1 cellular context compared by ENCODE assay signal in genomic region chr3:138797508-138798038, GRCh38.
TF ChIP-seq lines count a peak whose summit lies in the region.

No MANE protein-coding gene starts in this region.

TF ChIP-seq in IMR-90, 13 proteins besides CTCF, POLR2A, EP300 and RAD21:
- TF ChIP-seq FOS (IDR thresholded peaks at IDR 0.05; ENCODE audit: low read depth, low read length) (no peak), CEBPB (IDR thresholded peaks at IDR 0.05; ENCODE audit: low read depth, low read length) (no peak), MAFK (IDR thresholded peaks at IDR 0.05; ENCODE audit: low read depth, low read length) (no peak), RCOR1 (IDR thresholded peaks at IDR 0.05; ENCODE audit: insufficient replicate concordance, low read length) (no peak), NFE2L2 (IDR thresholded peaks at IDR 0.05; ENCODE audit: low read depth, low read length) (no peak), MXI1 (IDR thresholded peaks at IDR 0.05; ENCODE audit: borderline replicate concordance, low read depth, low read length) (no peak), BHLHE40 (IDR thresholded peaks at IDR 0.05; ENCODE audit: low read depth, low read length) (no peak), MAZ (IDR thresholded peaks at IDR 0.05; ENCODE audit: borderline replicate concordance, low read depth, low read length) (no peak), CHD1 (IDR thresholded peaks at IDR 0.05; ENCODE audit: low read depth, low read length) (no peak), RFX5 (IDR thresholded peaks at IDR 0.05; ENCODE audit: low read depth, low read length) (no peak), ELK1 (IDR thresholded peaks at IDR 0.05; ENCODE audit: borderline replicate concordance, low read depth, low read length) (no peak), SMC3 (IDR thresholded peaks at IDR 0.05; ENCODE audit: low read depth, low read length) (no peak)
- TF ChIP-seq, protein P1, sequence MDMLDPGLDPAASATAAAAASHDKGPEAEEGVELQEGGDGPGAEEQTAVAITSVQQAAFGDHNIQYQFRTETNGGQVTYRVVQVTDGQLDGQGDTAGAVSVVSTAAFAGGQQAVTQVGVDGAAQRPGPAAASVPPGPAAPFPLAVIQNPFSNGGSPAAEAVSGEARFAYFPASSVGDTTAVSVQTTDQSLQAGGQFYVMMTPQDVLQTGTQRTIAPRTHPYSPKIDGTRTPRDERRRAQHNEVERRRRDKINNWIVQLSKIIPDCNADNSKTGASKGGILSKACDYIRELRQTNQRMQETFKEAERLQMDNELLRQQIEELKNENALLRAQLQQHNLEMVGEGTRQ (IDR thresholded peaks at IDR 0.05; ENCODE audit: low read depth, low read length) = no peak
